Comparison of ENCODE assay signal across 8 cellular contexts in the genomic region with DNA sequence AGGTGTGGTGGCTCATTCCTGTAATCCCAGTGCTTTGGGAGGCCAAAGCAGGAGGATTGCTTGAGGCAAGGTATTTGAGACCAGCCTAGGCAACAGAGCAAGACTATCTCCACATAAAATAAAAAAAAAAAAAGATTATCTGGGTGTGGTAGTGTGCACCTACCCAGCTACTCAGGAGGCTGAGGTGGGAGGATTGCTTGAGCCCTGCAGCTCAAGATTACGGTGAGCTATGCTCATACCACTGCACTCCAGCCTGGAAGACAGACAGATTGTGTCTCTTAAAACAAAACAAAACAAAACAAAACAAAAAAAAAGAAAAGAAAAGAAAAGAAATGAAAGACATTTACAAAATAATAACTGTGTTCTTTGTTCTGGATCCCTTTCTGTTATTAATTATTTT.
"Had no signal": no experiment of that assay in that cellular context is flagged by ENCODE, and none has a peak within 500 bp of the region (broad histone marks: within the 10 kb centered on the region; RNA-seq: fewer than 3 reads in every experiment).

No MANE protein-coding gene starts in this region.

- DNase-seq: H9, HCEC 1CT, KG1 had no signal

- FAIRE-seq: H1, H54, HepG2, HTR-8/SVneo had no signal

- H3K4me3 ChIP-seq: GM23338 had no signal

- ATAC-seq: GM23338 had no signal
